In genomic region chr17:71656987-71657858, GRCh38 we compare ENCODE assay signal across 21 cellular contexts.
"Had no signal": no experiment of that assay in that cellular context is flagged by ENCODE, and none has a peak within 500 bp of the region (broad histone marks: within the 10 kb centered on the region; RNA-seq: fewer than 3 reads in every experiment).

No MANE protein-coding gene starts in this region.

- H3K4me1 ChIP-seq: heart left ventricle, psoas muscle, testis, tibial nerve, upper lobe of right lung, vagina had no signal

- H3K9me3 ChIP-seq: neutrophil, psoas muscle, testis, tibial nerve, upper lobe of right lung, vagina had no signal

- ATAC-seq: heart left ventricle; naive thymus-derived CD4-positive, alpha-beta T cell; psoas muscle; sciatic nerve; stimulated activated naive B cell treated with anti-CD40 and anti-IgM and Interleukin-4, amounts not matched to agents 10 μg/mL and 1 μg/mL and 100 μg/mL, for 72 hours; stimulated activated naive CD8-positive, alpha-beta T cell treated with anti-CD3 and anti-CD28 coated beads, Interleukin-15, amount 100 ng/mL, for 72 hours; upper lobe of right lung had no signal

- DNase-seq: dermis blood vessel endothelial cell; endodermal cell; erythroblast; foreskin melanocyte; heart left ventricle; hippocampal formation; mesendoderm; naive thymus-derived CD4-positive, alpha-beta T cell; nephron progenitor cell; psoas muscle; retina; stimulated activated CD4-positive, alpha-beta T cell treated with anti-CD3 and anti-CD28 coated beads, Interleukin-2, amount 100 ng/mL, for 24 hours; stimulated activated CD4-positive, alpha-beta T cell treated with anti-CD3 and anti-CD28 coated beads, Interleukin-4, amount 100 ng/mL, for 4 hours; stimulated activated naive B cell treated with anti-CD40 and anti-IgM and Interleukin-4, amounts not matched to agents 10 μg/mL and 1 μg/mL and 100 μg/mL, for 72 hours; stimulated activated naive CD8-positive, alpha-beta T cell treated with anti-CD3 and anti-CD28 coated beads, Interleukin-15, amount 100 ng/mL, for 72 hours; testis; upper lobe of right lung had no signal

- H3K4me3 ChIP-seq: heart left ventricle, psoas muscle, testis, tibial nerve, upper lobe of right lung, vagina had no signal

- H3K27me3 ChIP-seq: heart left ventricle, neutrophil, testis, tibial nerve, upper lobe of right lung, vagina had no signal

- H3K27ac ChIP-seq: heart left ventricle, neutrophil, psoas muscle, testis, tibial nerve, upper lobe of right lung, vagina had no signal

- H3K36me3 ChIP-seq: heart left ventricle, neutrophil, tibial nerve, upper lobe of right lung, vagina had no signal
